1 cellular context compared by ENCODE assay signal in genomic region chr10:102917962-102918816, GRCh38.
A peak's percentile ranks its signal among the peaks of the same experiment; 100 is the strongest.
TF ChIP-seq lines count a peak whose summit lies in the region.

Gene CNNM2, plus strand, starts transcription at chr10:102918294. Its CDS starts 187 bp downstream, at chr10:102918481.

TF ChIP-seq in HepG2, 621 proteins besides CTCF, POLR2A, EP300 and RAD21 (continued from another document and continues in another):
- TF ChIP-seq BRF2 (CRISPR knock-in tag; IDR thresholded peaks at IDR 0.05) (no peak), SKIL (CRISPR knock-in tag; IDR thresholded peaks at IDR 0.05; ENCODE audit: borderline replicate concordance) (no peak), IKZF5 (CRISPR knock-in tag; IDR thresholded peaks at IDR 0.05) (no peak), ZNF883 (CRISPR knock-in tag; IDR thresholded peaks at IDR 0.05; ENCODE audit: not compliant biosample characterization) (no peak), CREB1 (IDR thresholded peaks at IDR 0.05) (peak; percentile 79), CREB1 (CRISPR knock-in tag; IDR thresholded peaks at IDR 0.05) (peak; percentile 49), ZNF878 (CRISPR knock-in tag; IDR thresholded peaks at IDR 0.05) (0 out of 2 replicates have a peak, but pooled peaks have one; percentile 22), ZNF24 (IDR thresholded peaks at IDR 0.05) (no peak), SMYD3 (CRISPR knock-in tag; IDR thresholded peaks at IDR 0.05) (0 out of 2 replicates have a peak, but pooled peaks have one; percentile 24), AGO2 (optimal IDR thresholded peaks at IDR 0.05; ENCODE audit: low read depth, low read length) (peak; percentile 68), ATF3 (CRISPR knock-in tag; IDR thresholded peaks at IDR 0.05) (no peak), ZNF44 (CRISPR knock-in tag; IDR thresholded peaks at IDR 0.05) (no peak), ZNF703 (CRISPR knock-in tag; IDR thresholded peaks at IDR 0.05; ENCODE audit: borderline replicate concordance) (0 out of 2 replicates have a peak, but pooled peaks have one; percentile 8), CHD4 (IDR thresholded peaks at IDR 0.05; ENCODE audit: borderline replicate concordance, low read length) (no peak), ZUFSP (CRISPR knock-in tag; IDR thresholded peaks at IDR 0.05; ENCODE audit: borderline replicate concordance) (no peak), ZBTB7A (CRISPR knock-in tag; IDR thresholded peaks at IDR 0.05) (0 out of 2 replicates have a peak, but pooled peaks have one; percentile 50), MBD4 (IDR thresholded peaks at IDR 0.05; ENCODE audit: borderline replicate concordance, low read length) (no peak), KLF13 (CRISPR knock-in tag; IDR thresholded peaks at IDR 0.05) (no peak), TGIF2 (CRISPR knock-in tag; IDR thresholded peaks at IDR 0.05) (peak; percentile 30; the same call in 1 of the 2 replicates), HOMEZ (CRISPR knock-in tag; IDR thresholded peaks at IDR 0.05; ENCODE audit: low read depth) (peak; percentile 13; the same call in 1 of the 2 replicates), ZSCAN21 (CRISPR knock-in tag; IDR thresholded peaks at IDR 0.05; ENCODE audit: borderline replicate concordance) (peak; percentile 28), CREM (IDR thresholded peaks at IDR 0.05) (peak; percentile 55), CREM (CRISPR knock-in tag; IDR thresholded peaks at IDR 0.05) (no peak), ZBTB34 (CRISPR knock-in tag; IDR thresholded peaks at IDR 0.05) (no peak), MIER3 (CRISPR knock-in tag; IDR thresholded peaks at IDR 0.05; ENCODE audit: borderline replicate concordance) (peak; percentile 33; the same call in 1 of the 2 replicates), ZNF597 (CRISPR knock-in tag; IDR thresholded peaks at IDR 0.05) (no peak), ZNF468 (CRISPR knock-in tag; IDR thresholded peaks at IDR 0.05) (no peak), NFE2L2 (IDR thresholded peaks at IDR 0.05; ENCODE audit: low read length) (0 out of 2 replicates have a peak, but pooled peaks have one; percentile 6), ZNF546 (CRISPR knock-in tag; conservative IDR thresholded peaks at IDR 0.05) (peak; percentile 58), ZNF317 (CRISPR knock-in tag; IDR thresholded peaks at IDR 0.05) (no peak), FOXP4 (CRISPR knock-in tag; IDR thresholded peaks at IDR 0.05) (peak; percentile 10; the same call in 1 of the 2 replicates), EZH2 (conservative IDR thresholded peaks at IDR 0.05; ENCODE audit: low read depth, low read length) (no peak), MTF2 (CRISPR knock-in tag; IDR thresholded peaks at IDR 0.05; ENCODE audit: borderline replicate concordance) (no peak), HIVEP1 (CRISPR knock-in tag; IDR thresholded peaks at IDR 0.05) (peak; percentile 70; the same call in 1 of the 2 replicates), SKI (IDR thresholded peaks at IDR 0.05; ENCODE audit: partially characterized antibody) (peak; percentile 21), PCBP2 (optimal IDR thresholded peaks at IDR 0.05; ENCODE audit: low read depth, low read length, poor library complexity, severe bottlenecking) (no peak), KLF9 (CRISPR knock-in tag; IDR thresholded peaks at IDR 0.05; ENCODE audit: low read depth) (no peak), ZXDC (CRISPR knock-in tag; IDR thresholded peaks at IDR 0.05) (no peak), ETV6 (CRISPR knock-in tag; conservative IDR thresholded peaks at IDR 0.05) (no peak; the same call in 1 of the 2 replicates), SRSF1 (optimal IDR thresholded peaks at IDR 0.05; ENCODE audit: low read depth, low read length) (peak; percentile 57), SP5 (CRISPR knock-in tag; IDR thresholded peaks at IDR 0.05; ENCODE audit: borderline replicate concordance, low read depth) (peak; percentile 65; the same call in 1 of the 2 replicates), PRDM15 (CRISPR knock-in tag; IDR thresholded peaks at IDR 0.05) (no peak; the same call in 1 of the 2 replicates), ZNF124 (CRISPR knock-in tag; IDR thresholded peaks at IDR 0.05) (no peak), ZBTB8A (CRISPR knock-in tag; IDR thresholded peaks at IDR 0.05; ENCODE audit: borderline replicate concordance, low read depth) (no peak)
